15 cellular contexts compared by ENCODE assay signal in genomic region chr12:113082486-113083148, GRCh38. TPM values are rescaled to one million over a fixed set of nuclear protein-coding genes. Genes with fewer than 3 reads are reported as not detected.
DNase-seq lines count a peak whose midpoint lies in the region; ATAC-seq and TF ChIP-seq lines count a peak whose summit lies in the region.
"Had no signal": no experiment of that assay in that cellular context is flagged by ENCODE, and none has a peak within 500 bp of the region (broad histone marks: within the 10 kb centered on the region; RNA-seq: fewer than 3 reads in every experiment).

No MANE protein-coding gene starts in this region.

- no peaks in the 10 kb centered on the region for H3K36me3 ChIP-seq in tibial artery
- H3K36me3 ChIP-seq: SJSA1 had no signal

- in situ Hi-C loops in GM13977 (cut with MboI; ENCODE audit: low pct_unique_long_range_greater_than_20kb, low sequenced_read_pairs, unreplicated experiment) (no loop called here), KBM-7 (cut with MboI; ENCODE audit: low pct_unique_long_range_greater_than_20kb, low sequenced_read_pairs) (no loop called here)

- no peak overlapping the region for H3K4me3 ChIP-seq in tibial artery
- H3K4me3 ChIP-seq: SJSA1 had no signal

- peak; percentile 73 for ATAC-seq in HG03280 (IDR thresholded peaks at IDR 0.05; ENCODE audit: unreplicated experiment)
- ATAC-seq: naive thymus-derived CD8-positive, alpha-beta T cell had no signal

- intact Hi-C loops in activated CD4-positive, alpha-beta memory T cell treated with anti-CD3 and anti-CD28 coated beads for 36 hours (cut with micrococcal nuclease), result no loop called here
- intact Hi-C loops in tibial artery (cut with DNase I; ENCODE audit: low total_unique reads), result no loop called here

- H3K9me3 Mint-ChIP-seq in immature natural killer cell, result no peaks in the 10 kb centered on the region
- H3K9me3 Mint-ChIP-seq in activated CD4-positive, alpha-beta memory T cell treated with anti-CD3 and anti-CD28 coated beads for 36 hours, result no peaks in the 10 kb centered on the region

- peak; percentile 71 for DNase-seq in GM13977 (ENCODE audit: low spot score)
- peak; percentile 69 for DNase-seq in GM20000 (ENCODE audit: low spot score)
- peak; percentile 35 to 50 (median 45) for DNase-seq in immature natural killer cell
- no peak for DNase-seq in stimulated activated CD4-positive, alpha-beta T cell treated with anti-CD3 and anti-CD28 coated beads, Interleukin-4, amount 100 ng/mL, for 1 hour
- no peak for DNase-seq in activated CD4-positive, alpha-beta memory T cell treated with anti-CD3 and anti-CD28 coated beads for 36 hours
- DNase-seq in tibial artery, result no peak
- no peak for DNase-seq in KBM-7
- DNase-seq: activated CD4-positive, alpha-beta T cell treated with anti-CD3 and anti-CD28 coated beads for 4 hours; activated naive CD4-positive, alpha-beta T cell; naive thymus-derived CD8-positive, alpha-beta T cell; NCI-H1417 treated with DMSO at 0.1 percent for 48 hours; NCI-H774 had no signal

- H3K27me3 Mint-ChIP-seq in immature natural killer cell (ENCODE audit: low read depth in 3 of 3), result peaks cover 7 to 12% (median 10%) of the 10 kb centered on the region in 3 donors
- no peaks in the 10 kb centered on the region for H3K27me3 Mint-ChIP-seq in activated CD4-positive, alpha-beta memory T cell treated with anti-CD3 and anti-CD28 coated beads for 36 hours
- H3K27me3 Mint-ChIP-seq: naive thymus-derived CD8-positive, alpha-beta T cell had no signal

- H3K4me3 Mint-ChIP-seq in immature natural killer cell, result peak overlapping the region; percentile 51 to 79 (median 65)
- H3K4me3 Mint-ChIP-seq in activated CD4-positive, alpha-beta memory T cell treated with anti-CD3 and anti-CD28 coated beads for 36 hours, result no peak overlapping the region
- H3K4me3 Mint-ChIP-seq: naive thymus-derived CD8-positive, alpha-beta T cell had no signal

- H3K9me3 ChIP-seq in tibial artery, result no peaks in the 10 kb centered on the region
- H3K9me3 ChIP-seq: SJSA1 had no signal

- H3K27me3 ChIP-seq in tibial artery, result peaks cover 0 to 69% of the 10 kb centered on the region in 2 donors
- H3K27me3 ChIP-seq: SJSA1 had no signal

- H3K36me3 Mint-ChIP-seq in immature natural killer cell, result peaks cover 0 to 3% (median 0%) of the 10 kb centered on the region in 3 donors
- no peaks in the 10 kb centered on the region for H3K36me3 Mint-ChIP-seq in activated CD4-positive, alpha-beta memory T cell treated with anti-CD3 and anti-CD28 coated beads for 36 hours

- CTCF ChIA-PET in activated CD4-positive, alpha-beta memory T cell treated with anti-CD3 and anti-CD28 coated beads for 36 hours (lab: Charles Lee), result no interaction called here

- TF ChIP-seq CTCF in GM13977 (IDR thresholded peaks at IDR 0.05; ENCODE audit: extremely low read depth, insufficient read depth, missing control alignments), result no peak
- TF ChIP-seq CTCF in GM20000 (IDR thresholded peaks at IDR 0.05; ENCODE audit: extremely low read depth, missing control alignments), result no peak
- TF ChIP-seq CTCF in tibial artery (IDR thresholded peaks at IDR 0.05), result no peak

- no peak overlapping the region for H3K27ac ChIP-seq in tibial artery
- H3K27ac ChIP-seq: C4-2B, SJSA1 had no signal

- H3K4me1 Mint-ChIP-seq in immature natural killer cell, result peaks cover 67 to 71% of the 10 kb centered on the region in 2 donors
- H3K4me1 Mint-ChIP-seq in activated CD4-positive, alpha-beta memory T cell treated with anti-CD3 and anti-CD28 coated beads for 36 hours (ENCODE audit: low read depth), result peaks cover 20% of the 10 kb centered on the region

- POLR2A ChIA-PET in activated CD4-positive, alpha-beta memory T cell treated with anti-CD3 and anti-CD28 coated beads for 36 hours (lab: Charles Lee), result no interaction called here

- H3K27ac Mint-ChIP-seq in immature natural killer cell, result peak overlapping the region; percentile 50 to 90 (median 76)
- no peak overlapping the region for H3K27ac Mint-ChIP-seq in activated CD4-positive, alpha-beta memory T cell treated with anti-CD3 and anti-CD28 coated beads for 36 hours

- no peaks in the 10 kb centered on the region for H3K4me1 ChIP-seq in tibial artery
- H3K4me1 ChIP-seq: SJSA1 had no signal

RNA-seq across cellular contexts. Expression of gene DTX1, which starts 26.1 kb away (rescaled TPM):
- polyA plus RNA-seq in immature natural killer cell, result 1 to 10 TPM in 2 of 3 donors, not detected in 1; 1.1 to 2.1 TPM
- total RNA-seq in activated CD4-positive, alpha-beta memory T cell treated with anti-CD3 and anti-CD28 coated beads for 36 hours, result 10 to 100 TPM; 11.0 to 12.4 TPM
- total RNA-seq: SJSA1 had no signal

RNA-seq across cellular contexts. Expression of gene RASAL1, which starts 52.9 kb away (rescaled TPM):
- polyA plus RNA-seq in immature natural killer cell, result not detected
- 1 to 10 TPM; 4.4 to 4.9 TPM for total RNA-seq in activated CD4-positive, alpha-beta memory T cell treated with anti-CD3 and anti-CD28 coated beads for 36 hours
- total RNA-seq: SJSA1 had no signal

Comparison
In these comparisons a context has a peak if more than half of its experiments do, and no peak if none do; other contexts are left out.
1. DNase-seq: peak in GM13977 (single experiment), GM20000 (single experiment) and immature natural killer cell (3 of 3); none in stimulated activated CD4-positive, alpha-beta T cell treated with anti-CD3 and anti-CD28 coated beads, Interleukin-4, amount 100 ng/mL, for 1 hour (single experiment), activated CD4-positive, alpha-beta memory T cell treated with anti-CD3 and anti-CD28 coated beads for 36 hours (single experiment), tibial artery (0 of 2) and KBM-7 (single experiment).